Comparison of ENCODE assay signal across 8 cellular contexts in the genomic region with DNA sequence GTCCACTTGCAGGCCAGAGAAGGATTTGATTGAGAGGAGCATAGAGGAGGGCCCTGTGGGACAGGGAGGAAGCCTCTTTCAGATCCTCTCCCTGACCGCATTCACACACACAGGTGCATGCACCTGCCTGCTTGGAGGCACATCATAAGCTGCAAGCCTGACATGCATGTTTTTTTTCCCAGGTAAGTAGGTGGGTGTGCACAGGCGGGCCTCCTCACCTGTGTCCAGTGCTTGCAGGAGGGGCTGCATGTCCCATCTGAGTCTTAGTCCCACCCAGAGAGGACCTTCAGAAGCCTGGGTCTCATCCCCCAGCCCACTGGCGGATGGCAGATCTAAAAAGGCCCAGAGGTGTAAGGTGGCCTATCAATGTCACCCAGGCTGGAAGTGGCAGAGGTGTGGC.
"Had no signal": no experiment of that assay in that cellular context is flagged by ENCODE, and none has a peak within 500 bp of the region (broad histone marks: within the 10 kb centered on the region; RNA-seq: fewer than 3 reads in every experiment).

No MANE protein-coding gene starts in this region.

- FAIRE-seq: HTR-8/SVneo had no signal

- H3K4me3 Mint-ChIP-seq: IgD-negative memory B cell had no signal

- H3K4me2 ChIP-seq: KMS-11 had no signal

- H3K4me1 Mint-ChIP-seq: IgD-negative memory B cell had no signal

- H3K27ac ChIP-seq: GM23248, KMS-11 had no signal

- H3K9ac ChIP-seq: GM23248, KMS-11 had no signal

- DNase-seq: GM23248, GOT3, H7, HCEC 1CT, KBM-7 had no signal

- H3K27ac Mint-ChIP-seq: IgD-negative memory B cell had no signal

- H3K4me3 ChIP-seq: GM23248 had no signal

- H2AFZ ChIP-seq: GM23248 had no signal

- H3K36me3 Mint-ChIP-seq: IgD-negative memory B cell had no signal
